In the genomic region with DNA sequence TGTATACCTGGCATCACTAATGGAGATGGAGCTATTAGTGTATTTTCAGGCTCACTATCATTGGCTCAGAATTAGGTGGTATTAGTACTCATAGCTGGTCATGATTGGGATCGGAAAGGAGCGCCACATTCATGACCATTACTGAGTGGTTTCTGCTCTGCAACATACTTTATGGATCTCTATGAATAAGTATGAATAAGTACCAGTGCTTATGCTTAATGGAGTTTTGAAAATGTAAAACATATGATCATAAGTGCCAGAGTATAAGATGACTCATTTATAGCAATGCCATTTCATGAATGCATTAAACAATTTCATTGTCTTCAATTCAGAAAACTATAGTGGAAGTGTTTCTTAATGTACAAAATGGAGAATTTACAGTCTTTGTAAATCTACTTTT, we compare ENCODE assay signal across 1 cellular context.
TF ChIP-seq lines count a peak whose summit lies in the region.

No MANE protein-coding gene starts in this region.

TF ChIP-seq in SK-N-SH treated with all-trans-retinoic acid at 6 μM for 48 hours, 23 proteins besides CTCF, POLR2A, EP300 and RAD21 (continued from another document):
- 0 out of 2 replicates have a peak, but pooled peaks have one; percentile 30 for TF ChIP-seq TSHZ2 (CRISPR knock-in tag; IDR thresholded peaks at IDR 0.05)
- TF ChIP-seq TCF4 (CRISPR knock-in tag; IDR thresholded peaks at IDR 0.05; ENCODE audit: borderline replicate concordance), result peak; percentile 47
- no peak for TF ChIP-seq CSDC2 (CRISPR knock-in tag; IDR thresholded peaks at IDR 0.05)
- no peak for TF ChIP-seq ZFP30 (CRISPR knock-in tag; IDR thresholded peaks at IDR 0.05)
- TF ChIP-seq GLIS3 (CRISPR knock-in tag; IDR thresholded peaks at IDR 0.05), result peak; percentile 7; the same call in 1 of the 2 replicates
- TF ChIP-seq, protein P1, sequence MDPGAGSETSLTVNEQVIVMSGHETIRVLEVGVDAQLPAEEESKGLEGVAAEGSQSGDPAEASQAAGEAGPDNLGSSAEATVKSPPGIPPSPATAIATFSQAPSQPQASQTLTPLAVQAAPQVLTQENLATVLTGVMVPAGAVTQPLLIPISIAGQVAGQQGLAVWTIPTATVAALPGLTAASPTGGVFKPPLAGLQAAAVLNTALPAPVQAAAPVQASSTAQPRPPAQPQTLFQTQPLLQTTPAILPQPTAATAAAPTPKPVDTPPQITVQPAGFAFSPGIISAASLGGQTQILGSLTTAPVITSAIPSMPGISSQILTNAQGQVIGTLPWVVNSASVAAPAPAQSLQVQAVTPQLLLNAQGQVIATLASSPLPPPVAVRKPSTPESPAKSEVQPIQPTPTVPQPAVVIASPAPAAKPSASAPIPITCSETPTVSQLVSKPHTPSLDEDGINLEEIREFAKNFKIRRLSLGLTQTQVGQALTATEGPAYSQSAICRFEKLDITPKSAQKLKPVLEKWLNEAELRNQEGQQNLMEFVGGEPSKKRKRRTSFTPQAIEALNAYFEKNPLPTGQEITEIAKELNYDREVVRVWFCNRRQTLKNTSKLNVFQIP (CRISPR knock-in tag; IDR thresholded peaks at IDR 0.05; ENCODE audit: borderline replicate concordance, low read depth), result no peak; the same call in 1 of the 2 replicates
TF ChIP-seq in SK-N-SH treated with all-trans-retinoic acid at 6 μM for 48 hours: peak in this region for 5.
